Comparison of ENCODE assay signal across 2 cellular contexts in the genomic region with DNA sequence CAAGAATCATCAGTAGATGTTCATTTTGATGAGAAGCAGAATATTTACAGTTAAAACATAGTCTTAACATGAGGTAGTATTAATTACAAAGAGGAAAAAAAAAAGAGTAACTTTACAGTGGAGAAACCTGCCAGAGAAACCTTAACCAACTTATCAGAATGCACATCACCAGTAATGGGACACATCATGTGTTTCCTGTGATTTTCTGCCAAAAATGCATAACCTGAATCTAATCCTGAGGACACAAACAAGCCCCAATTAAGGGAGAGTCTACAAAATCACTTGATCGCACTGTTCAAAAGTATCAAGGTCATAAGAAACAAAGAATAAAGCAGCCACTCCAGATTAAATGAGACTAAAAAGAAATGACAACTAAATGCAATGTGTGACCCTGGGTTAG.
TF ChIP-seq lines count a peak whose summit lies in the region.

No MANE protein-coding gene starts in this region.

TF ChIP-seq in HepG2, 621 proteins besides CTCF, POLR2A, EP300 and RAD21:
- no peak for TF ChIP-seq BRCA1 (CRISPR knock-in tag; IDR thresholded peaks at IDR 0.05)
- TF ChIP-seq, protein P1, sequence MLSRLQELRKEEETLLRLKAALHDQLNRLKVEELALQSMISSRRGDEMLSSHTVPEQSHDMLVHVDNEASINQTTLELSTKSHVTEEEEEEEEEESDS (CRISPR knock-in tag; IDR thresholded peaks at IDR 0.05; ENCODE audit: borderline replicate concordance) = no peak
- TF ChIP-seq, protein P2, sequence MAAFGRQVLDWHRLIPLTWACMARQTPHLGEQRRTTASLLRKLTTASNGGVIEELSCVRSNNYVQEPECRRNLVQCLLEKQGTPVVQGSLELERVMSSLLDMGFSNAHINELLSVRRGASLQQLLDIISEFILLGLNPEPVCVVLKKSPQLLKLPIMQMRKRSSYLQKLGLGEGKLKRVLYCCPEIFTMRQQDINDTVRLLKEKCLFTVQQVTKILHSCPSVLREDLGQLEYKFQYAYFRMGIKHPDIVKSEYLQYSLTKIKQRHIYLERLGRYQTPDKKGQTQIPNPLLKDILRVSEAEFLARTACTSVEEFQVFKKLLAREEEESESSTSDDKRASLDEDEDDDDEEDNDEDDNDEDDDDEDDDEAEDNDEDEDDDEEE (CRISPR knock-in tag; IDR thresholded peaks at IDR 0.05) = no peak

TF ChIP-seq in WTC11, 78 proteins besides CTCF, POLR2A, EP300 and RAD21:
- TF ChIP-seq, protein P3, sequence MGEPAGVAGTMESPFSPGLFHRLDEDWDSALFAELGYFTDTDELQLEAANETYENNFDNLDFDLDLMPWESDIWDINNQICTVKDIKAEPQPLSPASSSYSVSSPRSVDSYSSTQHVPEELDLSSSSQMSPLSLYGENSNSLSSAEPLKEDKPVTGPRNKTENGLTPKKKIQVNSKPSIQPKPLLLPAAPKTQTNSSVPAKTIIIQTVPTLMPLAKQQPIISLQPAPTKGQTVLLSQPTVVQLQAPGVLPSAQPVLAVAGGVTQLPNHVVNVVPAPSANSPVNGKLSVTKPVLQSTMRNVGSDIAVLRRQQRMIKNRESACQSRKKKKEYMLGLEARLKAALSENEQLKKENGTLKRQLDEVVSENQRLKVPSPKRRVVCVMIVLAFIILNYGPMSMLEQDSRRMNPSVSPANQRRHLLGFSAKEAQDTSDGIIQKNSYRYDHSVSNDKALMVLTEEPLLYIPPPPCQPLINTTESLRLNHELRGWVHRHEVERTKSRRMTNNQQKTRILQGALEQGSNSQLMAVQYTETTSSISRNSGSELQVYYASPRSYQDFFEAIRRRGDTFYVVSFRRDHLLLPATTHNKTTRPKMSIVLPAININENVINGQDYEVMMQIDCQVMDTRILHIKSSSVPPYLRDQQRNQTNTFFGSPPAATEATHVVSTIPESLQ (CRISPR knock-in tag; IDR thresholded peaks at IDR 0.05) = no peak
- no peak for TF ChIP-seq FOXJ3 (CRISPR knock-in tag; IDR thresholded peaks at IDR 0.05; ENCODE audit: borderline replicate concordance)
- no peak for TF ChIP-seq MXD4 (CRISPR knock-in tag; IDR thresholded peaks at IDR 0.05; ENCODE audit: borderline replicate concordance)
- TF ChIP-seq SP1 (CRISPR knock-in tag; conservative IDR thresholded peaks at IDR 0.05) = no peak
- TF ChIP-seq ELF4 (CRISPR knock-in tag; IDR thresholded peaks at IDR 0.05; ENCODE audit: low read depth) = no peak
- TF ChIP-seq, protein P4, sequence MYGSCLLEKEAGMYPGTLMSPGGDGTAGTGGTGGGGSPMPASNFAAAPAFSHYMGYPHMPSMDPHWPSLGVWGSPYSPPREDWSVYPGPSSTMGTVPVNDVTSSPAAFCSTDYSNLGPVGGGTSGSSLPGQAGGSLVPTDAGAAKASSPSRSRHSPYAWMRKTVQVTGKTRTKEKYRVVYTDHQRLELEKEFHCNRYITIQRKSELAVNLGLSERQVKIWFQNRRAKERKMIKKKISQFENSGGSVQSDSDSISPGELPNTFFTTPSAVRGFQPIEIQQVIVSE (CRISPR knock-in tag; IDR thresholded peaks at IDR 0.05; ENCODE audit: borderline replicate concordance) = no peak
- TF ChIP-seq ESRRA (CRISPR knock-in tag; IDR thresholded peaks at IDR 0.05; ENCODE audit: borderline replicate concordance) = no peak
- no peak for TF ChIP-seq ZNF416 (CRISPR knock-in tag; IDR thresholded peaks at IDR 0.05)
- TF ChIP-seq, protein P5, sequence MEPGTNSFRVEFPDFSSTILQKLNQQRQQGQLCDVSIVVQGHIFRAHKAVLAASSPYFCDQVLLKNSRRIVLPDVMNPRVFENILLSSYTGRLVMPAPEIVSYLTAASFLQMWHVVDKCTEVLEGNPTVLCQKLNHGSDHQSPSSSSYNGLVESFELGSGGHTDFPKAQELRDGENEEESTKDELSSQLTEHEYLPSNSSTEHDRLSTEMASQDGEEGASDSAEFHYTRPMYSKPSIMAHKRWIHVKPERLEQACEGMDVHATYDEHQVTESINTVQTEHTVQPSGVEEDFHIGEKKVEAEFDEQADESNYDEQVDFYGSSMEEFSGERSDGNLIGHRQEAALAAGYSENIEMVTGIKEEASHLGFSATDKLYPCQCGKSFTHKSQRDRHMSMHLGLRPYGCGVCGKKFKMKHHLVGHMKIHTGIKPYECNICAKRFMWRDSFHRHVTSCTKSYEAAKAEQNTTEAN (CRISPR knock-in tag; IDR thresholded peaks at IDR 0.05) = no peak
- no peak for TF ChIP-seq ZBTB21 (CRISPR knock-in tag; IDR thresholded peaks at IDR 0.05; ENCODE audit: borderline replicate concordance)
- TF ChIP-seq ATF1 (CRISPR knock-in tag; IDR thresholded peaks at IDR 0.05) = no peak
- TF ChIP-seq, protein P6, sequence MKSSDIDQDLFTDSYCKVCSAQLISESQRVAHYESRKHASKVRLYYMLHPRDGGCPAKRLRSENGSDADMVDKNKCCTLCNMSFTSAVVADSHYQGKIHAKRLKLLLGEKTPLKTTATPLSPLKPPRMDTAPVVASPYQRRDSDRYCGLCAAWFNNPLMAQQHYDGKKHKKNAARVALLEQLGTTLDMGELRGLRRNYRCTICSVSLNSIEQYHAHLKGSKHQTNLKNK (CRISPR knock-in tag; IDR thresholded peaks at IDR 0.05) = no peak
- TF ChIP-seq, protein P7, sequence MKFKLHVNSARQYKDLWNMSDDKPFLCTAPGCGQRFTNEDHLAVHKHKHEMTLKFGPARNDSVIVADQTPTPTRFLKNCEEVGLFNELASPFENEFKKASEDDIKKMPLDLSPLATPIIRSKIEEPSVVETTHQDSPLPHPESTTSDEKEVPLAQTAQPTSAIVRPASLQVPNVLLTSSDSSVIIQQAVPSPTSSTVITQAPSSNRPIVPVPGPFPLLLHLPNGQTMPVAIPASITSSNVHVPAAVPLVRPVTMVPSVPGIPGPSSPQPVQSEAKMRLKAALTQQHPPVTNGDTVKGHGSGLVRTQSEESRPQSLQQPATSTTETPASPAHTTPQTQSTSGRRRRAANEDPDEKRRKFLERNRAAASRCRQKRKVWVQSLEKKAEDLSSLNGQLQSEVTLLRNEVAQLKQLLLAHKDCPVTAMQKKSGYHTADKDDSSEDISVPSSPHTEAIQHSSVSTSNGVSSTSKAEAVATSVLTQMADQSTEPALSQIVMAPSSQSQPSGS (CRISPR knock-in tag; IDR thresholded peaks at IDR 0.05; ENCODE audit: borderline replicate concordance, low read depth) = no peak
- TF ChIP-seq PRRX2 (CRISPR knock-in tag; IDR thresholded peaks at IDR 0.05) = no peak
- no peak for TF ChIP-seq IRF2 (CRISPR knock-in tag; IDR thresholded peaks at IDR 0.05; ENCODE audit: borderline replicate concordance, low read depth)
- TF ChIP-seq NR3C1 (CRISPR knock-in tag; conservative IDR thresholded peaks at IDR 0.05; ENCODE audit: low read depth) = no peak
